8 cellular contexts compared by ENCODE assay signal in genomic region chr18:74963820-74964446, GRCh38.
A peak's percentile ranks its signal among the peaks of the same experiment; 100 is the strongest.
DNase-seq lines count a peak whose midpoint lies in the region; ATAC-seq and TF ChIP-seq lines count a peak whose summit lies in the region.

No MANE protein-coding gene starts in this region.

- peak; percentile 4 for DNase-seq in NCI-H187 treated with DMSO at 0.1 percent for 48 hours (lab: John Stamatoyannopoulos, UW)
- no peak for DNase-seq in NCI-H187 (lab: John Stamatoyannopoulos, UW)
- peak; percentile 42 to 48 for DNase-seq in HAP-1 (ENCODE audit: low spot score in 2 of 2)
- DNase-seq in MV-4-11 (lab: John Stamatoyannopoulos, UW), result peak; percentile 45
- peak; percentile 11 for DNase-seq in hepatic stellate cell (ENCODE audit: low spot score)
- no peak for DNase-seq in upper lobe of right lung
- no peak for DNase-seq in 8988T

- H3K9me3 ChIP-seq in HAP-1 (no peaks in the 10 kb centered on the region), upper lobe of right lung (no peaks in the 10 kb centered on the region)

- intact Hi-C loops in upper lobe of right lung (cut with DNase I), result no loop called here

- in situ Hi-C loops in HAP-1 (cut with MboI; ENCODE audit: low sequenced_read_pairs), result no loop called here

- H3K4me3 ChIP-seq in HAP-1, result no peak overlapping the region
- no peak overlapping the region for H3K4me3 ChIP-seq in upper lobe of right lung

- H3K27me3 ChIP-seq in HAP-1 (ENCODE audit: low read depth), result no peaks in the 10 kb centered on the region
- H3K27me3 ChIP-seq in upper lobe of right lung, result no peaks in the 10 kb centered on the region

- ATAC-seq in SK-N-SH treated with all-trans-retinoic acid at 6 μM for 48 hours (peak; percentile 93), upper lobe of right lung (peak; percentile 95)

- H3K36me3 ChIP-seq in HAP-1 (replicated peaks) (no peaks in the 10 kb centered on the region), upper lobe of right lung (no peaks in the 10 kb centered on the region)

- H3K4me1 ChIP-seq in HAP-1 (no peaks in the 10 kb centered on the region; the same call in 1 of the 2 replicates), upper lobe of right lung (no peaks in the 10 kb centered on the region)

- peak; percentile 47 for TF ChIP-seq CTCF in upper lobe of right lung (IDR thresholded peaks at IDR 0.05)

- no peak overlapping the region for H3K27ac ChIP-seq in upper lobe of right lung

TF ChIP-seq in SK-N-SH treated with all-trans-retinoic acid at 6 μM for 48 hours, 23 proteins besides CTCF, POLR2A, EP300 and RAD21:
- TF ChIP-seq ZNF565 (CRISPR knock-in tag; conservative IDR thresholded peaks at IDR 0.05; ENCODE audit: low read depth) (no peak), ZNF8 (CRISPR knock-in tag; IDR thresholded peaks at IDR 0.05) (no peak), CSRNP3 (CRISPR knock-in tag; IDR thresholded peaks at IDR 0.05) (no peak), ISL1 (CRISPR knock-in tag; IDR thresholded peaks at IDR 0.05) (no peak), ZFP30 (CRISPR knock-in tag; IDR thresholded peaks at IDR 0.05) (no peak), OSR1 (CRISPR knock-in tag; IDR thresholded peaks at IDR 0.05) (no peak), RARB (CRISPR knock-in tag; IDR thresholded peaks at IDR 0.05) (no peak), ZFP3 (CRISPR knock-in tag; IDR thresholded peaks at IDR 0.05) (no peak), ARNTL (CRISPR knock-in tag; IDR thresholded peaks at IDR 0.05; ENCODE audit: borderline replicate concordance, low read depth) (no peak), TOX (CRISPR knock-in tag; IDR thresholded peaks at IDR 0.05; ENCODE audit: borderline replicate concordance) (no peak), ZC3H10 (CRISPR knock-in tag; IDR thresholded peaks at IDR 0.05) (no peak)

Comparison
In these comparisons a context has a peak if more than half of its experiments do, and no peak if none do; other contexts are left out.
1. DNase-seq: peak in NCI-H187 treated with DMSO at 0.1 percent for 48 hours (single experiment), HAP-1 (2 of 2), MV-4-11 (single experiment) and hepatic stellate cell (single experiment); none in NCI-H187 (0 of 2), upper lobe of right lung (single experiment) and 8988T (single experiment).